15 cellular contexts compared by ENCODE assay signal in genomic region chr12:56143225-56143624, GRCh38. TPM values are rescaled to one million over a fixed set of nuclear protein-coding genes. Genes with fewer than 3 reads are reported as not detected.
A peak's percentile ranks its signal among the peaks of the same experiment; 100 is the strongest.
DNase-seq lines count a peak whose midpoint lies in the region; ATAC-seq and TF ChIP-seq lines count a peak whose summit lies in the region.
"Had no signal": no experiment of that assay in that cellular context is flagged by ENCODE, and none has a peak within 500 bp of the region (broad histone marks: within the 10 kb centered on the region; RNA-seq: fewer than 3 reads in every experiment).

No MANE protein-coding gene starts in this region.

- intact Hi-C loops in CD4-positive, alpha-beta memory T cell (cut with micrococcal nuclease) = no loop called here

- peaks cover 45% of the 10 kb centered on the region for H3K4me1 ChIP-seq in CD4-positive, alpha-beta memory T cell (ENCODE audit: insufficient read depth, low read length)
- peaks cover 0 to 3% of the 10 kb centered on the region in 2 donors for H3K4me1 ChIP-seq in esophagus (ENCODE audit: control insufficient read depth in 2 of 2, insufficient read depth in 2 of 2, low read length in 1 of 2)
- peaks cover 10 to 13% (median 11%) of the 10 kb centered on the region in 3 donors for H3K4me1 ChIP-seq in skeletal muscle tissue (ENCODE audit: control insufficient read depth in 3 of 3, insufficient read depth in 3 of 3, low read length in 3 of 3)

- H3K4me3 ChIP-seq in CD4-positive, alpha-beta memory T cell (ENCODE audit: low read length in 2 of 2) = no peak overlapping the region
- no peak overlapping the region for H3K4me3 ChIP-seq in esophagus (ENCODE audit: low read depth in 1 of 2, low read length in 2 of 2)
- H3K4me3 ChIP-seq in skeletal muscle tissue (ENCODE audit: low read length in 3 of 3) = no peak overlapping the region

- H3K9me3 ChIP-seq in CD4-positive, alpha-beta memory T cell (ENCODE audit: control insufficient read depth in 1 of 2, low read length in 2 of 2) = no peaks in the 10 kb centered on the region
- H3K9me3 ChIP-seq in esophagus (ENCODE audit: control insufficient read depth in 2 of 2, insufficient read depth in 1 of 2, low read depth in 1 of 2, low read length in 1 of 2) (no peaks in the 10 kb centered on the region), skeletal muscle tissue (ENCODE audit: control insufficient read depth in 3 of 3, low read length in 3 of 3) (no peaks in the 10 kb centered on the region)

- H3K9me3 Mint-ChIP-seq in CD4-positive, alpha-beta memory T cell = no peaks in the 10 kb centered on the region

- peak overlapping the region; percentile 51 to 90 (median 83) for H3K27ac Mint-ChIP-seq in CD4-positive, alpha-beta memory T cell

- peak overlapping the region in 5 of 8 donors; percentile 3 to 33 (median 6) for H3K4me3 Mint-ChIP-seq in CD4-positive, alpha-beta memory T cell

- no peaks in the 10 kb centered on the region for H3K27me3 Mint-ChIP-seq in CD4-positive, alpha-beta memory T cell

- POLR2A ChIA-PET in CD4-positive, alpha-beta memory T cell (lab: Charles Lee; ENCODE audit: partially characterized antibody) = interaction anchor here (0.5 to 4.0 kb wide), 4 partner anchors 14 to 58 kb away, joined by 3 to 16 read pairs (median 8); partner anchors contain the start of genes SMARCC2 and ZC3H10
- POLR2A ChIA-PET in RWPE1 (lab: Yijun Ruan, JAX; ENCODE audit: low non-redundant PET) = interaction anchor here (0.6 kb wide), 1 partner anchor 15 kb away, joined by 3 read pairs; the partner anchor contains the start of gene ESYT1

- no peak for DNase-seq in CD4-positive, alpha-beta memory T cell
- DNase-seq in RWPE1 (ENCODE audit: low spot score) (no peak), DMS79 (lab: John Stamatoyannopoulos, UW) (no peak)
- DNase-seq in effector CD4-positive, alpha-beta T cell = no peak
- DNase-seq: activated CD4-positive, alpha-beta T cell treated with anti-CD3 and anti-CD28 coated beads for 4 hours; glutamatergic neuron; Karpas-422; NCI-H2029 treated with DMSO at 0.1 percent for 48 hours; NCI-H774; posterior cingulate gyrus; SHP77 treated with DMSO at 0.1 percent for 48 hours; stimulated activated CD4-positive, alpha-beta T cell treated with anti-CD3 and anti-CD28 coated beads, Interleukin-4, amount 100 ng/mL, for 24 hours had no signal

- ATAC-seq in HG03097 (IDR thresholded peaks at IDR 0.05; ENCODE audit: low FRiP score, unreplicated experiment) = no peak

- H3K9ac ChIP-seq in skeletal muscle tissue (ENCODE audit: low read depth in 1 of 3, low read length in 3 of 3) = no peak overlapping the region

- 60 to 70% methylated on average over 4 of the region's 4 CpGs for WGBS in esophagus, 2 donors

- CTCF ChIA-PET in CD4-positive, alpha-beta memory T cell (lab: Charles Lee; ENCODE audit: partially characterized antibody) = interaction anchor here (1.0 to 2.7 kb wide), 6 partner anchors 8 to 21 kb away, joined by 3 to 14 read pairs (median 5); partner anchors contain the start of genes ESYT1 and MYL6B
- CTCF ChIA-PET in RWPE1 (lab: Yijun Ruan, JAX) = interaction anchor here (0.6 to 1.4 kb wide), 4 partner anchors 12 to 486 kb away, joined by 3 to 5 read pairs (median 3); no protein-coding TSS in a partner anchor

- TF ChIP-seq CTCF in RWPE1 (conservative IDR thresholded peaks at IDR 0.05; ENCODE audit: low read depth) = no peak

- H3K4me1 Mint-ChIP-seq in CD4-positive, alpha-beta memory T cell = peaks cover 30 to 60% (median 44%) of the 10 kb centered on the region in 4 donors

- H3K27ac ChIP-seq in CD4-positive, alpha-beta memory T cell (ENCODE audit: low read depth, low read length) = no peak overlapping the region
- H3K27ac ChIP-seq in RWPE1 (peak overlapping the region; percentile 49), esophagus (ENCODE audit: low read depth in 2 of 2, low read length in 1 of 2) (peak overlapping the region; percentile 36 to 41), skeletal muscle tissue (ENCODE audit: low read depth, low read length) (peak overlapping the region; percentile 4)

- no peaks in the 10 kb centered on the region for H3K27me3 ChIP-seq in CD4-positive, alpha-beta memory T cell (ENCODE audit: insufficient read depth, low read length)
- no peaks in the 10 kb centered on the region for H3K27me3 ChIP-seq in esophagus (ENCODE audit: control insufficient read depth in 1 of 2, insufficient read depth in 2 of 2, low read length in 2 of 2)
- no peaks in the 10 kb centered on the region for H3K27me3 ChIP-seq in skeletal muscle tissue (ENCODE audit: control insufficient read depth in 3 of 3, insufficient read depth in 3 of 3, low read length in 3 of 3)

- peaks cover 61 to 66% of the 10 kb centered on the region in 2 donors for H3K36me3 Mint-ChIP-seq in CD4-positive, alpha-beta memory T cell

- H3K36me3 ChIP-seq in CD4-positive, alpha-beta memory T cell (ENCODE audit: insufficient read depth, low read length) = peaks cover 63% of the 10 kb centered on the region
- H3K36me3 ChIP-seq in esophagus (ENCODE audit: control insufficient read depth in 2 of 2, insufficient read depth in 2 of 2, low read length in 1 of 2) = peaks cover 14 to 33% of the 10 kb centered on the region in 2 donors
- peaks cover 59 to 60% (median 60%) of the 10 kb centered on the region in 3 donors for H3K36me3 ChIP-seq in skeletal muscle tissue (ENCODE audit: control insufficient read depth in 3 of 3, insufficient read depth in 3 of 3, low read length in 3 of 3)

RNA-seq across cellular contexts. Expression of gene MYL6B, which starts 9.2 kb away (rescaled TPM):
- 1 to 10 TPM; 2.6 to 3.4 TPM for total RNA-seq in CD4-positive, alpha-beta memory T cell
- polyA plus RNA-seq in CD4-positive, alpha-beta memory T cell = 1 to 10 TPM; 1.8 to 4.8 TPM
- 10 to 100 TPM; 57.3 to 57.7 TPM for polyA plus RNA-seq in esophagus
- 451 TPM for total RNA-seq in skeletal muscle tissue

RNA-seq across cellular contexts. Expression of gene MYL6, which starts 14.9 kb away (rescaled TPM):
- 100 to 1,000 TPM; 567 to 589 TPM for total RNA-seq in CD4-positive, alpha-beta memory T cell
- 1,000 to 10,000 TPM; 2,141 to 3,317 TPM for polyA plus RNA-seq in CD4-positive, alpha-beta memory T cell
- 1,000 to 10,000 TPM; 1,769 to 2,908 TPM for polyA plus RNA-seq in esophagus
- total RNA-seq in skeletal muscle tissue = 859 TPM

RNA-seq across cellular contexts. Expression of gene ESYT1, which starts 15.2 kb away (rescaled TPM):
- total RNA-seq in CD4-positive, alpha-beta memory T cell = 100 to 1,000 TPM; 249 to 258 TPM
- polyA plus RNA-seq in CD4-positive, alpha-beta memory T cell = 100 to 1,000 TPM; 395 to 690 TPM
- 10 to 100 TPM; 15.6 to 36.6 TPM for polyA plus RNA-seq in esophagus
- 149 TPM for total RNA-seq in skeletal muscle tissue

RNA-seq across cellular contexts. Expression of gene ZC3H10, which starts 25.2 kb away (rescaled TPM):
- 10 to 100 TPM; 16.3 to 19.6 TPM for total RNA-seq in CD4-positive, alpha-beta memory T cell
- polyA plus RNA-seq in CD4-positive, alpha-beta memory T cell = 1 to 10 TPM in 1 of 2 donors, under 1 TPM in 1; 0.27 to 3.9 TPM
- polyA plus RNA-seq in esophagus = 1 to 10 TPM; 1.4 to 2.2 TPM
- total RNA-seq in skeletal muscle tissue = 5.7 TPM

RNA-seq across cellular contexts. Expression of gene RPL41, which starts 26.8 kb away (rescaled TPM):
- total RNA-seq in CD4-positive, alpha-beta memory T cell = 1,000 to 10,000 TPM; 5,438 to 5,728 TPM
- 1,000 to 10,000 TPM; 6,058 to 8,691 TPM for polyA plus RNA-seq in CD4-positive, alpha-beta memory T cell
- 1,000 to 10,000 TPM; 1,736 to 6,738 TPM for polyA plus RNA-seq in esophagus
- total RNA-seq in skeletal muscle tissue = 4,392 TPM

Comparison
In these comparisons a context has a peak if more than half of its experiments do, and no peak if none do; other contexts are left out.
1. RNA of gene MYL6B, which starts 9.2 kb away (total RNA-seq): 451 TPM in skeletal muscle tissue (single experiment); 2.6 to 3.4 TPM in CD4-positive, alpha-beta memory T cell; every median in the first group is over 100 times any median in the second.